Comparison of ENCODE assay signal across 1 cellular context in genomic region chr12:74537707-74538385, GRCh38.
TF ChIP-seq lines count a peak whose summit lies in the region.

TSS of gene ATXN7L3B (plus strand) at chr12:74537835. CDS start at chr12:74538113, 278 bp downstream.

TF ChIP-seq in H1, 55 proteins besides CTCF, POLR2A, EP300 and RAD21 (continued from another document):
- no peak for TF ChIP-seq SIRT6 (IDR thresholded peaks at IDR 0.05; ENCODE audit: low read length)
- TF ChIP-seq YY1 (IDR thresholded peaks at IDR 0.05; ENCODE audit: low read depth, low read length) = no peak
- peak; percentile 58 to 80; a peak in 2 of 4 replicates for TF ChIP-seq SIN3A (conservative IDR thresholded peaks at IDR 0.05 in 1 of 2, IDR thresholded peaks at IDR 0.05 in 1 of 2; ENCODE audit: low read depth in 1 of 2, low read length in 2 of 2)
- peak; percentile 82 for TF ChIP-seq TBP (IDR thresholded peaks at IDR 0.05; ENCODE audit: low read depth, low read length)
- TF ChIP-seq TAF7 (optimal IDR thresholded peaks at IDR 0.05; ENCODE audit: borderline replicate concordance, low read depth, low read length) = peak; percentile 73
- no peak for TF ChIP-seq E2F6 (IDR thresholded peaks at IDR 0.05)
- TF ChIP-seq EZH2 (IDR thresholded peaks at IDR 0.05; ENCODE audit: low read depth, low read length, severe bottlenecking) = no peak
- no peak for TF ChIP-seq RNF2 (IDR thresholded peaks at IDR 0.05; ENCODE audit: borderline replicate concordance, low read depth, low read length, missing control alignments, poor library complexity, severe bottlenecking)
- peak; percentile 86 for TF ChIP-seq PHF8 (conservative IDR thresholded peaks at IDR 0.05; ENCODE audit: low read depth, low read length)
- TF ChIP-seq SP4 (IDR thresholded peaks at IDR 0.05; ENCODE audit: low read length) = 0 out of 2 replicates have a peak, but pooled peaks have one; percentile 47
- no peak for TF ChIP-seq CBX5 (IDR thresholded peaks at IDR 0.05; ENCODE audit: low read depth, low read length)
- TF ChIP-seq MAX (IDR thresholded peaks at IDR 0.05) = no peak
- TF ChIP-seq NRF1 (IDR thresholded peaks at IDR 0.05; ENCODE audit: low read depth, low read length) = peak; percentile 77
- TF ChIP-seq, protein P1, sequence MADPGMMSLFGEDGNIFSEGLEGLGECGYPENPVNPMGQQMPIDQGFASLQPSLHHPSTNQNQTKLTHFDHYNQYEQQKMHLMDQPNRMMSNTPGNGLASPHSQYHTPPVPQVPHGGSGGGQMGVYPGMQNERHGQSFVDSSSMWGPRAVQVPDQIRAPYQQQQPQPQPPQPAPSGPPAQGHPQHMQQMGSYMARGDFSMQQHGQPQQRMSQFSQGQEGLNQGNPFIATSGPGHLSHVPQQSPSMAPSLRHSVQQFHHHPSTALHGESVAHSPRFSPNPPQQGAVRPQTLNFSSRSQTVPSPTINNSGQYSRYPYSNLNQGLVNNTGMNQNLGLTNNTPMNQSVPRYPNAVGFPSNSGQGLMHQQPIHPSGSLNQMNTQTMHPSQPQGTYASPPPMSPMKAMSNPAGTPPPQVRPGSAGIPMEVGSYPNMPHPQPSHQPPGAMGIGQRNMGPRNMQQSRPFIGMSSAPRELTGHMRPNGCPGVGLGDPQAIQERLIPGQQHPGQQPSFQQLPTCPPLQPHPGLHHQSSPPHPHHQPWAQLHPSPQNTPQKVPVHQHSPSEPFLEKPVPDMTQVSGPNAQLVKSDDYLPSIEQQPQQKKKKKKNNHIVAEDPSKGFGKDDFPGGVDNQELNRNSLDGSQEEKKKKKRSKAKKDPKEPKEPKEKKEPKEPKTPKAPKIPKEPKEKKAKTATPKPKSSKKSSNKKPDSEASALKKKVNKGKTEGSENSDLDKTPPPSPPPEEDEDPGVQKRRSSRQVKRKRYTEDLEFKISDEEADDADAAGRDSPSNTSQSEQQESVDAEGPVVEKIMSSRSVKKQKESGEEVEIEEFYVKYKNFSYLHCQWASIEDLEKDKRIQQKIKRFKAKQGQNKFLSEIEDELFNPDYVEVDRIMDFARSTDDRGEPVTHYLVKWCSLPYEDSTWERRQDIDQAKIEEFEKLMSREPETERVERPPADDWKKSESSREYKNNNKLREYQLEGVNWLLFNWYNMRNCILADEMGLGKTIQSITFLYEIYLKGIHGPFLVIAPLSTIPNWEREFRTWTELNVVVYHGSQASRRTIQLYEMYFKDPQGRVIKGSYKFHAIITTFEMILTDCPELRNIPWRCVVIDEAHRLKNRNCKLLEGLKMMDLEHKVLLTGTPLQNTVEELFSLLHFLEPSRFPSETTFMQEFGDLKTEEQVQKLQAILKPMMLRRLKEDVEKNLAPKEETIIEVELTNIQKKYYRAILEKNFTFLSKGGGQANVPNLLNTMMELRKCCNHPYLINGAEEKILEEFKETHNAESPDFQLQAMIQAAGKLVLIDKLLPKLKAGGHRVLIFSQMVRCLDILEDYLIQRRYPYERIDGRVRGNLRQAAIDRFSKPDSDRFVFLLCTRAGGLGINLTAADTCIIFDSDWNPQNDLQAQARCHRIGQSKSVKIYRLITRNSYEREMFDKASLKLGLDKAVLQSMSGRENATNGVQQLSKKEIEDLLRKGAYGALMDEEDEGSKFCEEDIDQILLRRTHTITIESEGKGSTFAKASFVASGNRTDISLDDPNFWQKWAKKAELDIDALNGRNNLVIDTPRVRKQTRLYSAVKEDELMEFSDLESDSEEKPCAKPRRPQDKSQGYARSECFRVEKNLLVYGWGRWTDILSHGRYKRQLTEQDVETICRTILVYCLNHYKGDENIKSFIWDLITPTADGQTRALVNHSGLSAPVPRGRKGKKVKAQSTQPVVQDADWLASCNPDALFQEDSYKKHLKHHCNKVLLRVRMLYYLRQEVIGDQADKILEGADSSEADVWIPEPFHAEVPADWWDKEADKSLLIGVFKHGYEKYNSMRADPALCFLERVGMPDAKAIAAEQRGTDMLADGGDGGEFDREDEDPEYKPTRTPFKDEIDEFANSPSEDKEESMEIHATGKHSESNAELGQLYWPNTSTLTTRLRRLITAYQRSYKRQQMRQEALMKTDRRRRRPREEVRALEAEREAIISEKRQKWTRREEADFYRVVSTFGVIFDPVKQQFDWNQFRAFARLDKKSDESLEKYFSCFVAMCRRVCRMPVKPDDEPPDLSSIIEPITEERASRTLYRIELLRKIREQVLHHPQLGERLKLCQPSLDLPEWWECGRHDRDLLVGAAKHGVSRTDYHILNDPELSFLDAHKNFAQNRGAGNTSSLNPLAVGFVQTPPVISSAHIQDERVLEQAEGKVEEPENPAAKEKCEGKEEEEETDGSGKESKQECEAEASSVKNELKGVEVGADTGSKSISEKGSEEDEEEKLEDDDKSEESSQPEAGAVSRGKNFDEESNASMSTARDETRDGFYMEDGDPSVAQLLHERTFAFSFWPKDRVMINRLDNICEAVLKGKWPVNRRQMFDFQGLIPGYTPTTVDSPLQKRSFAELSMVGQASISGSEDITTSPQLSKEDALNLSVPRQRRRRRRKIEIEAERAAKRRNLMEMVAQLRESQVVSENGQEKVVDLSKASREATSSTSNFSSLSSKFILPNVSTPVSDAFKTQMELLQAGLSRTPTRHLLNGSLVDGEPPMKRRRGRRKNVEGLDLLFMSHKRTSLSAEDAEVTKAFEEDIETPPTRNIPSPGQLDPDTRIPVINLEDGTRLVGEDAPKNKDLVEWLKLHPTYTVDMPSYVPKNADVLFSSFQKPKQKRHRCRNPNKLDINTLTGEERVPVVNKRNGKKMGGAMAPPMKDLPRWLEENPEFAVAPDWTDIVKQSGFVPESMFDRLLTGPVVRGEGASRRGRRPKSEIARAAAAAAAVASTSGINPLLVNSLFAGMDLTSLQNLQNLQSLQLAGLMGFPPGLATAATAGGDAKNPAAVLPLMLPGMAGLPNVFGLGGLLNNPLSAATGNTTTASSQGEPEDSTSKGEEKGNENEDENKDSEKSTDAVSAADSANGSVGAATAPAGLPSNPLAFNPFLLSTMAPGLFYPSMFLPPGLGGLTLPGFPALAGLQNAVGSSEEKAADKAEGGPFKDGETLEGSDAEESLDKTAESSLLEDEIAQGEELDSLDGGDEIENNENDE (IDR thresholded peaks at IDR 0.05; ENCODE audit: insufficient replicate concordance, low read length) = no peak
- no peak for TF ChIP-seq ATF2 (IDR thresholded peaks at IDR 0.05; ENCODE audit: low read length)
- TF ChIP-seq EGR1 (IDR thresholded peaks at IDR 0.05; ENCODE audit: borderline replicate concordance, low read depth, low read length) = no peak
- peak; percentile 76 for TF ChIP-seq ASH2L (IDR thresholded peaks at IDR 0.05; ENCODE audit: low read length)
- TF ChIP-seq POLR2AphosphoS5 (IDR thresholded peaks at IDR 0.05; ENCODE audit: low read depth, low read length) = peak; percentile 65; the same call in 1 of the 2 replicates
- no peak for TF ChIP-seq CHD2 (IDR thresholded peaks at IDR 0.05; ENCODE audit: low read length)
- no peak for TF ChIP-seq SP1 (IDR thresholded peaks at IDR 0.05; ENCODE audit: low read depth, low read length)
- no peak for TF ChIP-seq TCF12 (IDR thresholded peaks at IDR 0.05; ENCODE audit: low read depth, low read length)
- TF ChIP-seq TEAD4 (IDR thresholded peaks at IDR 0.05; ENCODE audit: low read depth, low read length) = peak; percentile 29; the same call in 1 of the 2 replicates
- no peak for TF ChIP-seq GABPA (IDR thresholded peaks at IDR 0.05; ENCODE audit: borderline replicate concordance, insufficient read depth, low read length)
- TF ChIP-seq, protein P2, sequence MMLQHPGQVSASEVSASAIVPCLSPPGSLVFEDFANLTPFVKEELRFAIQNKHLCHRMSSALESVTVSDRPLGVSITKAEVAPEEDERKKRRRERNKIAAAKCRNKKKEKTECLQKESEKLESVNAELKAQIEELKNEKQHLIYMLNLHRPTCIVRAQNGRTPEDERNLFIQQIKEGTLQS (IDR thresholded peaks at IDR 0.05; ENCODE audit: insufficient read depth, low read depth, low read length) = no peak
- TF ChIP-seq BRCA1 (IDR thresholded peaks at IDR 0.05; ENCODE audit: low read depth, low read length) = no peak
- TF ChIP-seq BCL11A (IDR thresholded peaks at IDR 0.05; ENCODE audit: low read depth in 2 of 2, low read length in 2 of 2) = no peak
- TF ChIP-seq CBX8 (IDR thresholded peaks at IDR 0.05; ENCODE audit: borderline replicate concordance, low read depth, low read length) = no peak
